ENCODE assay signal across 29 cellular contexts in the genomic region with DNA sequence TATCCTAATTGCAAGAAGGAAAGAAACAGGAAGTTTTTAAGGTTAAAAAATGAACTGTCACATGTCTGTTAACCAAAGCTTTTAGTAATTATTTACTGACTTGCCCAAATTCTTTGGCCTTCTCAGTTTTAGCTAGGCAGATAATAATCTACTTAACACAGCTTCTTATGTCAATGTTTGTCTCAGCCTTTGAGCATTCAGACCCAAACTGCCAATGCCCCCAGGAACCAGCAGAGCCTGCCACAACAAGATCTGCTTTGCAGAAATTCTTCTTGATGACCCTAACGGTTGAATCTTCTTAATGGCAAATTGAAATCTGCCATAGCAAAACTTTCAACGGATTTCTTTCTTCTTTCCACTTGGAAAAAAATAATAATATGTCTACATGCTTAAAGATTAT.
"Had no signal": no experiment of that assay in that cellular context is flagged by ENCODE, and none has a peak within 500 bp of the region (broad histone marks: within the 10 kb centered on the region; RNA-seq: fewer than 3 reads in every experiment).

No MANE protein-coding gene starts in this region.

- DNase-seq: activated CD4-positive, alpha-beta memory T cell treated with anti-CD3 and anti-CD28 coated beads for 36 hours; activated CD4-positive, alpha-beta T cell treated with anti-CD3 and anti-CD28 coated beads for 36 hours; activated CD4-positive, alpha-beta T cell treated with anti-CD3 and anti-CD28 coated beads, Interleukin-2, amount 10 ng/mL, durations not matched to agents 24 days and 14 days; activated CD4-positive, CD25-positive, alpha-beta regulatory T cell; activated CD4-positive, CD25-positive, alpha-beta regulatory T cell treated with anti-CD3 and anti-CD28 coated beads, Interleukin-2, amount 50 U/mL, for 72 hours; activated CD8-positive, alpha-beta memory T cell treated with anti-CD3 and anti-CD28 coated beads, Interleukin-2, amount 10 ng/mL, durations not matched to agents 7 days and 5 days; activated CD8-positive, alpha-beta memory T cell treated with anti-CD3 and anti-CD28 coated beads, Interleukin-2, amount 50 U/mL, for 4 hours; activated CD8-positive, alpha-beta T cell treated with anti-CD3 and anti-CD28 coated beads, Interleukin-2, amount 10 ng/mL, durations not matched to agents 7 days and 5 days; activated effector memory CD4-positive, alpha-beta T cell treated with anti-CD3 and anti-CD28 coated beads, Interleukin-2, amount 50 U/mL, for 16 hours; activated naive CD4-positive, alpha-beta T cell treated with anti-CD3 and anti-CD28 coated beads for 36 hours; activated naive CD8-positive, alpha-beta T cell treated with anti-CD3 and anti-CD28 coated beads for 36 hours; activated naive CD8-positive, alpha-beta T cell treated with anti-CD3 and anti-CD28 coated beads, Interleukin-2, amount 50 U/mL, for 24 hours; activated T-cell treated with anti-CD3 and anti-CD28 coated beads, Interleukin-2, amount 50 U/mL, for 1 hour; activated T-cell treated with anti-CD3 and anti-CD28 coated beads, Interleukin-2, amount 50 U/mL, for 48 hours; adrenal gland; amygdala; central memory CD4-positive, alpha-beta T cell; cerebellar nuclear complex; colonic mucosa; effector CD8-positive, alpha-beta T cell; gastrocnemius medialis; glutamatergic neuron; heart left ventricle; T-helper 2 cell had no signal

- H3K9me3 ChIP-seq: adrenal gland, ascending aorta, breast epithelium, colonic mucosa, gastrocnemius medialis, heart left ventricle had no signal

- H3K27ac ChIP-seq: adrenal gland, ascending aorta, breast epithelium, cardiac muscle cell, colonic mucosa, foreskin keratinocyte, gastrocnemius medialis, heart left ventricle had no signal

- ATAC-seq: activated CD4-positive, alpha-beta T cell treated with anti-CD3 and anti-CD28 coated beads for 36 hours; activated CD8-positive, alpha-beta memory T cell treated with anti-CD3 and anti-CD28 coated beads, Interleukin-2, amount 10 ng/mL, durations not matched to agents 7 days and 5 days; activated CD8-positive, alpha-beta T cell treated with anti-CD3 and anti-CD28 coated beads, Interleukin-2, amount 10 ng/mL, durations not matched to agents 7 days and 5 days; activated naive CD8-positive, alpha-beta T cell treated with anti-CD3 and anti-CD28 coated beads, Interleukin-2, amount 50 U/mL, for 24 hours; esophagus mucosa; foreskin keratinocyte; gastrocnemius medialis; heart left ventricle had no signal

- H3K4me3 ChIP-seq: adrenal gland, ascending aorta, breast epithelium, cardiac muscle cell, colonic mucosa, gastrocnemius medialis, heart left ventricle had no signal

- H3K36me3 ChIP-seq: adrenal gland, ascending aorta, breast epithelium, cardiac muscle cell, colonic mucosa, gastrocnemius medialis, heart left ventricle had no signal

- H3K27me3 ChIP-seq: adrenal gland, ascending aorta, breast epithelium, cardiac muscle cell, colonic mucosa, foreskin keratinocyte, gastrocnemius medialis, heart left ventricle had no signal

- H3K4me1 ChIP-seq: adrenal gland, ascending aorta, breast epithelium, colonic mucosa, foreskin keratinocyte, gastrocnemius medialis, heart left ventricle had no signal
